Comparison of ENCODE assay signal across 28 cellular contexts in the genomic region with DNA sequence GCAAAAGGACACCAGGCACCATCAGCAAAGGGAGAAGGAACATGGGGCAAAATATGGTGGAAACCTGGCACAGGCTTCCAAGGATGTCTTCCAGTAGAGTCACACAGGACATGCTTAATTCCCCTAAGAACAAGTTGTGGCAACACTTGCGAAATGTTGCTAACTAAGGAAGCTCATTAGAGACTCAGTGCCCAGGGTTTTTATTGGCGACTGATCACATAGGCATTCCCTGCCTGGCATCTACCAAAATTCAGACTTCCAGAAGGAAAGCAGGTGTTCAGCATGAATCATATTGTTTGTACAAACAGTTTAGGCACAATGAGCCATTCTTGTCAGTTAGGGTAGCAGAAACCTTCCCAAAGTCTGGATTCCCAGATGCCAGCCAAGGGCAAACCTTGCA. TPM values are rescaled to one million over a fixed set of nuclear protein-coding genes. Genes with fewer than 3 reads are reported as not detected.
DNase-seq lines count a peak whose midpoint lies in the region; ATAC-seq and TF ChIP-seq lines count a peak whose summit lies in the region.
"Had no signal": no experiment of that assay in that cellular context is flagged by ENCODE, and none has a peak within 500 bp of the region (broad histone marks: within the 10 kb centered on the region; RNA-seq: fewer than 3 reads in every experiment).

No MANE protein-coding gene starts in this region.

- H3K4me1 Mint-ChIP-seq in HFFc6 (ENCODE audit: low read depth), result no peaks in the 10 kb centered on the region; the same call in 1 of the 2 replicates
- H3K4me1 Mint-ChIP-seq: B cell; nephron; stimulated activated naive B cell treated with anti-CD40 and anti-IgM and Interleukin-4, amounts not matched to agents 10 μg/mL and 1 μg/mL and 100 μg/mL, for 72 hours had no signal

- peak; percentile 23; the same call in 1 of the 3 replicates for ATAC-seq in RWPE2 (ENCODE audit: low read depth)
- no peak for ATAC-seq in HG02610 (IDR thresholded peaks at IDR 0.05; ENCODE audit: unreplicated experiment)
- ATAC-seq in heart right ventricle, result no peak
- ATAC-seq: activated T-cell treated with anti-CD3 and anti-CD28 coated beads, Interleukin-2, amount 50 U/mL, for 72 hours; left cardiac atrium; mucosa of descending colon; stimulated activated naive B cell treated with anti-CD40 and anti-IgM and Interleukin-4, amounts not matched to agents 10 μg/mL and 1 μg/mL and 100 μg/mL, for 72 hours; T-helper 17 cell had no signal

- peak overlapping the region; percentile 16 for H3K27ac ChIP-seq in RWPE2 (ENCODE audit: poor library complexity, severe bottlenecking)
- H3K27ac ChIP-seq in heart right ventricle, result no peak overlapping the region
- H3K27ac ChIP-seq: ascending aorta, coronary artery had no signal

- no peaks in the 10 kb centered on the region for H3K9me3 Mint-ChIP-seq in HFFc6
- H3K9me3 Mint-ChIP-seq: activated CD4-positive, alpha-beta memory T cell treated with anti-CD3 and anti-CD28 coated beads for 36 hours; activated T-cell treated with anti-CD3 and anti-CD28 coated beads, Interleukin-2, amount 50 U/mL, for 72 hours; CD4-positive, alpha-beta memory T cell; nephron; stimulated activated naive B cell treated with anti-CD40 and anti-IgM and Interleukin-4, amounts not matched to agents 10 μg/mL and 1 μg/mL and 100 μg/mL, for 72 hours had no signal

- H3K4me3 Mint-ChIP-seq in HFFc6, result no peak overlapping the region
- H3K4me3 Mint-ChIP-seq: activated CD4-positive, alpha-beta memory T cell treated with anti-CD3 and anti-CD28 coated beads for 36 hours; activated T-cell treated with anti-CD3 and anti-CD28 coated beads, Interleukin-2, amount 50 U/mL, for 72 hours; B cell; CD4-positive, alpha-beta memory T cell; nephron; stimulated activated naive B cell treated with anti-CD40 and anti-IgM and Interleukin-4, amounts not matched to agents 10 μg/mL and 1 μg/mL and 100 μg/mL, for 72 hours; T-helper 17 cell had no signal

- peaks cover 12% of the 10 kb centered on the region for H3K36me3 Mint-ChIP-seq in HFFc6 (ENCODE audit: low read depth)

- no peaks in the 10 kb centered on the region for H3K27me3 Mint-ChIP-seq in HFFc6 (ENCODE audit: insufficient read depth)
- H3K27me3 Mint-ChIP-seq: activated CD4-positive, alpha-beta memory T cell treated with anti-CD3 and anti-CD28 coated beads for 36 hours; B cell; CD4-positive, alpha-beta memory T cell; stimulated activated naive B cell treated with anti-CD40 and anti-IgM and Interleukin-4, amounts not matched to agents 10 μg/mL and 1 μg/mL and 100 μg/mL, for 72 hours; T-helper 17 cell had no signal

- H3K9me3 ChIP-seq in RWPE2 (ENCODE audit: severe bottlenecking), result no peaks in the 10 kb centered on the region
- no peaks in the 10 kb centered on the region for H3K9me3 ChIP-seq in heart right ventricle
- H3K9me3 ChIP-seq: ascending aorta, mucosa of descending colon had no signal

- H3K27me3 ChIP-seq in RWPE2 (ENCODE audit: insufficient read depth, poor library complexity, severe bottlenecking) (no peaks in the 10 kb centered on the region), heart right ventricle (no peaks in the 10 kb centered on the region)
- H3K27me3 ChIP-seq: ascending aorta had no signal

- peak; percentile 18 for DNase-seq in COR-L47 (lab: John Stamatoyannopoulos, UW)
- no peak for DNase-seq in HFFc6
- DNase-seq in RWPE2 (ENCODE audit: low spot score), result no peak
- DNase-seq in foreskin fibroblast, result peak; percentile 38 to 64
- no peak for DNase-seq in H4 (ENCODE audit: low spot score)
- DNase-seq in heart right ventricle, result no peak
- DNase-seq in epidermal melanocyte (ENCODE audit: insufficient read length, low spot score), result no peak
- DNase-seq: activated CD4-positive, alpha-beta memory T cell treated with anti-CD3 and anti-CD28 coated beads for 36 hours; activated CD4-positive, CD25-positive, alpha-beta regulatory T cell treated with anti-CD3 and anti-CD28 coated beads, Interleukin-2, amount 50 U/mL, for 72 hours; activated T-cell treated with anti-CD3 and anti-CD28 coated beads, Interleukin-2, amount 50 U/mL, for 72 hours; caudate nucleus; CD4-positive, alpha-beta memory T cell; effector memory CD4-positive, alpha-beta T cell; hypothalamus; left cardiac atrium; mucosa of descending colon; NCI-H1092; NCI-H446 treated with DMSO at 0.1 percent for 48 hours; stimulated activated naive B cell treated with anti-CD40 and anti-IgM and Interleukin-4, amounts not matched to agents 10 μg/mL and 1 μg/mL and 100 μg/mL, for 72 hours; substantia nigra; T-helper 17 cell; trophoblast cell had no signal

- H3K36me3 ChIP-seq in RWPE2 (ENCODE audit: low read depth), result peaks cover 72% of the 10 kb centered on the region
- peaks cover 0 to 100% (median 54%) of the 10 kb centered on the region in 9 donors for H3K36me3 ChIP-seq in heart right ventricle

- 93 to 100% methylated on average over 2 of the region's 2 CpGs for WGBS in heart right ventricle, 2 donors

- intact Hi-C loops in heart right ventricle (cut with DNase I), result no loop called here

- H3K4me3 ChIP-seq in RWPE2 (ENCODE audit: severe bottlenecking) (no peak overlapping the region), foreskin fibroblast (ENCODE audit: low read depth in 1 of 2, low read length in 2 of 2) (no peak overlapping the region), heart right ventricle (no peak overlapping the region)
- H3K4me3 ChIP-seq: ascending aorta, coronary artery, lung, mucosa of descending colon had no signal

- H3K27ac Mint-ChIP-seq in HFFc6, result peak overlapping the region; percentile 5; the same call in 1 of the 2 replicates
- H3K27ac Mint-ChIP-seq: activated CD4-positive, alpha-beta memory T cell treated with anti-CD3 and anti-CD28 coated beads for 36 hours; activated T-cell treated with anti-CD3 and anti-CD28 coated beads, Interleukin-2, amount 50 U/mL, for 72 hours; B cell; CD4-positive, alpha-beta memory T cell; nephron; stimulated activated naive B cell treated with anti-CD40 and anti-IgM and Interleukin-4, amounts not matched to agents 10 μg/mL and 1 μg/mL and 100 μg/mL, for 72 hours; T-helper 17 cell had no signal

- TF ChIP-seq CTCF in HFFc6 (IDR thresholded peaks at IDR 0.05) (no peak), RWPE2 (IDR thresholded peaks at IDR 0.05; ENCODE audit: poor library complexity, severe bottlenecking) (no peak), foreskin fibroblast (IDR thresholded peaks at IDR 0.05; ENCODE audit: low read depth, low read length) (no peak), heart right ventricle (IDR thresholded peaks at IDR 0.05) (no peak)

- H3K4me1 ChIP-seq in RWPE2 (ENCODE audit: insufficient read depth, poor library complexity, severe bottlenecking), result peaks cover 12% of the 10 kb centered on the region
- no peaks in the 10 kb centered on the region for H3K4me1 ChIP-seq in heart right ventricle
- H3K4me1 ChIP-seq: ascending aorta had no signal

RNA-seq across cellular contexts. Expression of gene SLC4A1AP, which starts 25.7 kb away (rescaled TPM):
- total RNA-seq in HFFc6 (2021; fragmentation: NEBNext Ultra II Directional; extraction: Animal tissue kit (Norgen Biotek cat#: 25700)), result 10 to 100 TPM; 23.0 to 27.1 (median 24.5) TPM
- total RNA-seq in H4 (2014; rRNA removed; shearing (Covaris generic)), result 16.6 and 17.4 TPM in 2 replicates
- total RNA-seq in heart right ventricle, result 10 to 100 TPM; 19.1 to 28.7 (median 22.5) TPM
- 10 to 100 TPM; 11.0 to 20.8 TPM for polyA plus RNA-seq in heart right ventricle

RNA-seq across cellular contexts. Expression of gene SUPT7L, which starts 26.0 kb away (rescaled TPM):
- total RNA-seq in HFFc6 (2021; fragmentation: NEBNext Ultra II Directional; extraction: Animal tissue kit (Norgen Biotek cat#: 25700)), result 10 to 100 TPM; 22.7 to 26.4 (median 24.2) TPM
- 9.1 and 11.8 TPM in 2 replicates for total RNA-seq in H4 (2014; rRNA removed; shearing (Covaris generic))
- total RNA-seq in heart right ventricle, result 10 to 100 TPM; 22.0 to 32.2 (median 26.0) TPM
- polyA plus RNA-seq in heart right ventricle, result 10 to 100 TPM; 18.4 to 42.3 TPM

Comparison
In these comparisons a context has a peak if more than half of its experiments do, and no peak if none do; other contexts are left out.
1. DNase-seq: peak in COR-L47 (single experiment) and foreskin fibroblast (2 of 2); none in HFFc6 (single experiment), RWPE2 (single experiment), H4 (single experiment), heart right ventricle (0 of 2) and epidermal melanocyte (single experiment).